In the genomic region with DNA sequence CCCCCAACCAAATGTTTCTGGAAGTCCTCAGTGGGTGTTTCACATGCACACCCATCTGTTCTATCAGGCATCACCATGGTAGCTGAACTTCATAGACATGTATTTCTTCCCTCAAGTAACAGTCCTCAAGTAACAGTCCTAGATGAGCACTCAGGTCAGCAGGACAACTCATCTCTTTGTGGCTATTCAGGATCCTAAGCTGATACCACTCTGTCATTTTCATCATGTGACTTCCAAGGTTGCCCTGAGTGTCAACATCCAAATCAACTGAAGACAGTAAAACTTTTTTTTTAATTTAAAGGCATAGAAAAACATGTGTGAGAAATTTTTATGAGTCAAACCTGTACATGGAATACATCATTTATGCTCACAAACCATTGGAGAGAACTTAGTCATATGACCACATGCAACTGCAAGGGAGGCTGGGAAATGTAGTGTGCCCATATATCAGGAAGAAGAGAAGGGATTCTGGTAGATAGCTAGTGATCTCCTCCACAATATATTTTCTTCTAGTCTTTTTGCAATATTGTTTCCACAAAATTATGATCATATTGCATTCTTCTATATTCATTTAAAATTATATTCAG, we compare ENCODE assay signal across 22 cellular contexts.
DNase-seq lines count a peak whose midpoint lies in the region; ATAC-seq, FAIRE-seq and TF ChIP-seq lines count a peak whose summit lies in the region.
"Had no signal": no experiment of that assay in that cellular context is flagged by ENCODE, and none has a peak within 500 bp of the region (broad histone marks: within the 10 kb centered on the region; RNA-seq: fewer than 3 reads in every experiment).

No MANE protein-coding gene starts in this region.

- TF ChIP-seq CTCF in IMR-90 (conservative IDR thresholded peaks at IDR 0.05; ENCODE audit: low read depth, low read length) (no peak), astrocyte (IDR thresholded peaks at IDR 0.05; ENCODE audit: insufficient read depth, low read depth, low read length) (no peak)
- TF ChIP-seq CTCF in CD8-positive, alpha-beta T cell (IDR thresholded peaks at IDR 0.05), result no peak

- peak overlapping the region; percentile 3; the same call in 1 of the 2 replicates for H3K23ac ChIP-seq in IMR-90 (ENCODE audit: low read depth, low read length)

- H3K56ac ChIP-seq in IMR-90 (ENCODE audit: extremely low read depth, insufficient read depth, low read length), result no peak overlapping the region; the same call in 1 of the 2 replicates

- H4K8ac ChIP-seq in IMR-90 (ENCODE audit: low read depth in 2 of 2, low read length in 2 of 2), result peak overlapping the region; percentile 74 to 93

- H3K9me3 ChIP-seq in IMR-90 (ENCODE audit: control insufficient read depth, insufficient read depth, low read length) (no peaks in the 10 kb centered on the region), astrocyte (ENCODE audit: insufficient read depth, low read depth, low read length) (no peaks in the 10 kb centered on the region)
- H3K9me3 ChIP-seq in CD8-positive, alpha-beta T cell (ENCODE audit: low read length), result no peaks in the 10 kb centered on the region
- H3K9me3 ChIP-seq: BLaER1, colonic mucosa, gastrocnemius medialis had no signal

- H3K27ac ChIP-seq in IMR-90 (ENCODE audit: insufficient read depth, low read length) (peak overlapping the region; percentile 29), astrocyte (ENCODE audit: low read depth, low read length) (no peak overlapping the region)
- H3K27ac ChIP-seq in CD8-positive, alpha-beta T cell (ENCODE audit: low read depth, low read length), result no peak overlapping the region
- H3K27ac ChIP-seq: 22Rv1, BLaER1, colonic mucosa, gastrocnemius medialis had no signal

- peak overlapping the region; percentile 100 for H3K18ac ChIP-seq in IMR-90 (ENCODE audit: low read depth, low read length)

- H2AFZ ChIP-seq in IMR-90 (replicated peaks; ENCODE audit: low read length, poor library complexity) (no peak overlapping the region), astrocyte (ENCODE audit: low read depth, low read length) (no peak overlapping the region)

- no peak for ATAC-seq in IMR-90 (ENCODE audit: low read depth)
- ATAC-seq in CD8-positive, alpha-beta T cell, result no peak
- ATAC-seq: gastrocnemius medialis, left cardiac atrium had no signal

- H4K20me1 ChIP-seq in IMR-90 (ENCODE audit: insufficient read depth, low read length) (no peaks in the 10 kb centered on the region), astrocyte (ENCODE audit: insufficient read depth, low read length) (no peaks in the 10 kb centered on the region)
- H4K20me1 ChIP-seq: BLaER1 had no signal

- peak overlapping the region; percentile 88 for H2BK120ac ChIP-seq in IMR-90 (ENCODE audit: low read depth, low read length)

- peaks cover 3 to 13% of the 10 kb centered on the region in 2 experiments; a peak in 3 of 4 replicates for H3K79me1 ChIP-seq in IMR-90 (ENCODE audit: low read depth in 1 of 2, low read length in 2 of 2)

- H3K36me3 Mint-ChIP-seq in astrocyte (ENCODE audit: low read depth, unreplicated experiment), result no peaks in the 10 kb centered on the region
- no peaks in the 10 kb centered on the region for H3K36me3 Mint-ChIP-seq in CD8-positive, alpha-beta T cell
- H3K36me3 Mint-ChIP-seq: mesothelial cell of epicardium had no signal

- H2BK15ac ChIP-seq in IMR-90 (ENCODE audit: low read depth, low read length), result peak overlapping the region; percentile 98

- BruUV-seq in IMR-90 (replicated peaks; lab: Mats Ljungman, UMichigan), result no TSS peak

- no peak for TF ChIP-seq RAD21 in IMR-90 (IDR thresholded peaks at IDR 0.05; ENCODE audit: low read length)

- no peak overlapping the region for H3K27ac Mint-ChIP-seq in astrocyte (ENCODE audit: unreplicated experiment)
- H3K27ac Mint-ChIP-seq in CD8-positive, alpha-beta T cell, result no peak overlapping the region
- H3K27ac Mint-ChIP-seq: activated B cell treated with CpG ODN at 0.5 μM for 24 hours, mesothelial cell of epicardium had no signal

- dilution Hi-C loops in IMR-90 (cut with HindIII; ENCODE audit: low sequenced_read_pairs, unreplicated experiment), result no loop called here

- TF ChIP-seq POLR2A in IMR-90 (IDR thresholded peaks at IDR 0.05; ENCODE audit: low read depth, low read length), result no peak

- H3K36me3 ChIP-seq in IMR-90 (ENCODE audit: control insufficient read depth, insufficient read depth, low read length), result no peaks in the 10 kb centered on the region
- no peaks in the 10 kb centered on the region for H3K36me3 ChIP-seq in astrocyte (ENCODE audit: insufficient read depth, low read length)
- H3K36me3 ChIP-seq in CD8-positive, alpha-beta T cell (ENCODE audit: insufficient read depth, low read length), result no peaks in the 10 kb centered on the region
- H3K36me3 ChIP-seq: BLaER1, colonic mucosa, gastrocnemius medialis had no signal

- H3K4me3 ChIP-seq in IMR-90 (ENCODE audit: insufficient read depth, low read depth, low read length) (no peak overlapping the region), astrocyte (ENCODE audit: insufficient read depth, low read depth, low read length) (no peak overlapping the region)
- no peak overlapping the region for H3K4me3 ChIP-seq in CD8-positive, alpha-beta T cell (ENCODE audit: low read depth, low read length)
- H3K4me3 ChIP-seq: BLaER1, colonic mucosa, gastrocnemius medialis had no signal

- intact Hi-C loops in IMR-90 (cut with micrococcal nuclease) (no loop called here), posterior cingulate gyrus (cut with DNase I) (no loop called here)
- intact Hi-C loops in CD8-positive, alpha-beta T cell (cut with DNase I, micrococcal nuclease), result loop anchor here in 1 of 2 experiments (5.0 kb wide), 1 partner anchor 436 kb away; no protein-coding TSS in a partner anchor

- H3K9me1 ChIP-seq in IMR-90 (ENCODE audit: insufficient read depth, low read length), result peaks cover 6% of the 10 kb centered on the region

- H2BK20ac ChIP-seq in IMR-90 (ENCODE audit: low read depth, low read length), result peak overlapping the region; percentile 84

- peaks cover 22% of the 10 kb centered on the region for H3K4me1 ChIP-seq in IMR-90 (ENCODE audit: control insufficient read depth, insufficient read depth, low read length)
- peaks cover 14% of the 10 kb centered on the region for H3K4me1 ChIP-seq in astrocyte (ENCODE audit: insufficient read depth, low read length)
- H3K4me1 ChIP-seq in CD8-positive, alpha-beta T cell (ENCODE audit: insufficient read depth, low read length), result no peaks in the 10 kb centered on the region
- H3K4me1 ChIP-seq: BLaER1, colonic mucosa, gastrocnemius medialis had no signal

- DNase-seq in DMS 273 (lab: John Stamatoyannopoulos, UW; ENCODE audit: unreplicated experiment) (peak; percentile 24), DMS 273 treated with DMSO at 0.1 percent for 48 hours (lab: John Stamatoyannopoulos, UW) (no peak), ELR (ENCODE audit: low read depth) (peak; percentile 58), IMR-90 (no peak), astrocyte (ENCODE audit: low read depth) (no peak), posterior cingulate gyrus (no peak), NCI-H1048 (lab: John Stamatoyannopoulos, UW) (no peak)
- DNase-seq in CD8-positive, alpha-beta T cell, result no peak
- DNase-seq: activated B cell treated with CpG ODN at 0.5 μM for 24 hours; activated effector memory CD4-positive, alpha-beta T cell treated with anti-CD3 and anti-CD28 coated beads, Interleukin-2, amount 50 U/mL, for 16 hours; colonic mucosa; DMS153; gastrocnemius medialis; left cardiac atrium; NCI-H1694; NCI-H526; stimulated activated CD4-positive, alpha-beta T cell treated with anti-CD3 and anti-CD28 coated beads, Interleukin-12 subunit alpha, Interleukin-12 subunit beta, amount 100 ng/mL, for 4 hours; trophoblast cell had no signal

- H3K4me2 ChIP-seq in IMR-90 (ENCODE audit: low read depth, low read length) (no peak overlapping the region), astrocyte (ENCODE audit: low read length) (no peak overlapping the region)
- H3K4me2 ChIP-seq: BLaER1 had no signal

- H2BK5ac ChIP-seq in IMR-90 (ENCODE audit: low read depth, low read length, poor library complexity, severe bottlenecking), result peak overlapping the region; percentile 100

- H4K91ac ChIP-seq in IMR-90 (ENCODE audit: insufficient read depth, low read depth, low read length), result peak overlapping the region; percentile 90

- peak overlapping the region; percentile 16 for H3K14ac ChIP-seq in IMR-90 (replicated peaks; ENCODE audit: low read depth, low read length)

- H3K9me3 Mint-ChIP-seq in astrocyte (ENCODE audit: unreplicated experiment), result no peaks in the 10 kb centered on the region
- H3K9me3 Mint-ChIP-seq in CD8-positive, alpha-beta T cell, result no peaks in the 10 kb centered on the region
- H3K9me3 Mint-ChIP-seq: activated B cell treated with CpG ODN at 0.5 μM for 24 hours, neural crest cell had no signal

- CTCF ChIA-PET in IMR-90 (lab: Yijun Ruan, JAX), result no interaction called here
- CTCF ChIA-PET in CD8-positive, alpha-beta T cell (lab: Charles Lee), result no interaction called here

- in situ Hi-C loops in IMR-90 (cut with MboI; ENCODE audit: low sequenced_read_pairs), result no loop called here

- FAIRE-seq in astrocyte (lab: Jason Lieb, UNC), result peak; percentile 63

- H3K4me3 Mint-ChIP-seq in astrocyte (ENCODE audit: unreplicated experiment), result no peak overlapping the region
- no peak overlapping the region for H3K4me3 Mint-ChIP-seq in CD8-positive, alpha-beta T cell
- H3K4me3 Mint-ChIP-seq: activated B cell treated with CpG ODN at 0.5 μM for 24 hours, mesothelial cell of epicardium, neural crest cell had no signal

- H3K27me3 ChIP-seq in IMR-90 (ENCODE audit: control insufficient read depth, insufficient read depth, low read length) (no peaks in the 10 kb centered on the region), astrocyte (ENCODE audit: insufficient read depth, low read length) (no peaks in the 10 kb centered on the region)
- H3K27me3 ChIP-seq in CD8-positive, alpha-beta T cell (ENCODE audit: insufficient read depth, low read length), result no peaks in the 10 kb centered on the region
- H3K27me3 ChIP-seq: BLaER1, colonic mucosa, gastrocnemius medialis had no signal

- no peak overlapping the region for H3K9ac ChIP-seq in IMR-90 (ENCODE audit: low read depth, low read length)
- no peak overlapping the region for H3K9ac ChIP-seq in astrocyte (ENCODE audit: low read length)
- H3K9ac ChIP-seq: BLaER1 had no signal

- H3K4ac ChIP-seq in IMR-90 (ENCODE audit: low read depth, low read length), result peak overlapping the region; percentile 81

- peak overlapping the region; percentile 97 for H2AK5ac ChIP-seq in IMR-90 (ENCODE audit: low read depth, low read length)

- no peaks in the 10 kb centered on the region for H3K79me2 ChIP-seq in astrocyte (ENCODE audit: insufficient read depth, low read length)

- peaks cover 21% of the 10 kb centered on the region for H3K4me1 Mint-ChIP-seq in astrocyte (ENCODE audit: low read depth, unreplicated experiment)
- peaks cover 4% of the 10 kb centered on the region for H3K4me1 Mint-ChIP-seq in CD8-positive, alpha-beta T cell (ENCODE audit: low read depth)
- H3K4me1 Mint-ChIP-seq: mesothelial cell of epicardium had no signal

- H2AK9ac ChIP-seq in IMR-90 (replicated peaks; ENCODE audit: low read depth, low read length, poor library complexity), result no peak overlapping the region

- POLR2A ChIA-PET in IMR-90 (lab: Charles Lee; ENCODE audit: unreplicated experiment), result no interaction called here
- POLR2A ChIA-PET in CD8-positive, alpha-beta T cell (lab: Charles Lee), result no interaction called here

- H3K27me3 Mint-ChIP-seq in astrocyte (ENCODE audit: low read depth, unreplicated experiment), result no peaks in the 10 kb centered on the region
- peaks cover 2% of the 10 kb centered on the region for H3K27me3 Mint-ChIP-seq in CD8-positive, alpha-beta T cell (ENCODE audit: low read depth)
- H3K27me3 Mint-ChIP-seq: activated B cell treated with CpG ODN at 0.5 μM for 24 hours had no signal

- peak overlapping the region; percentile 99 for H4K5ac ChIP-seq in IMR-90 (ENCODE audit: low read depth, low read length)

Comparison
In these comparisons a context has a peak if more than half of its experiments do, and no peak if none do; other contexts are left out.
1. DNase-seq: peak in DMS 273 (single experiment) and ELR (single experiment); none in DMS 273 treated with DMSO at 0.1 percent for 48 hours (single experiment), IMR-90 (single experiment), astrocyte (single experiment), CD8-positive, alpha-beta T cell (0 of 7), posterior cingulate gyrus (0 of 10) and NCI-H1048 (single experiment).